In the genomic region with DNA sequence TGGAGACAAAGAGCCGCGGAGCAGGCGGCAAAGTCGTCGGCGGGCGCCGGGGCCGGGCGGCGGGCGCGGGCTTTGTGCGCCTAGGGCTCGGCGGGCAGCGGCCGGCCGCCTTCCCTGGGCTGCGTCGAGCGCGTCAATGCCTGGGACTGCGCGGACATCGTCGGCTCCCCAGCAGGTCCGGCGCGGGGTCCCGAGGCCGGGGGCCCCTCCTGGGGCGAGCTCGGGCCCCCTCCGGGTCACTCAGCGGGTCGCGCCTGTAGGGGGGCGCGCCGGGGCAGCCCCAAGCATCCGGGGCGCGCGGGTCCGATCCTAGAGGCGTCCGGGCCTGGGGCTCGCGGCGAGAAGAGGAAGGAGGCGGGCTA, we compare ENCODE assay signal across 1 cellular context.
TF ChIP-seq lines count a peak whose summit lies in the region.

No MANE protein-coding gene starts in this region.

TF ChIP-seq in K562, 482 proteins besides CTCF, POLR2A, EP300 and RAD21 (continued from another document):
- TF ChIP-seq, protein P1, sequence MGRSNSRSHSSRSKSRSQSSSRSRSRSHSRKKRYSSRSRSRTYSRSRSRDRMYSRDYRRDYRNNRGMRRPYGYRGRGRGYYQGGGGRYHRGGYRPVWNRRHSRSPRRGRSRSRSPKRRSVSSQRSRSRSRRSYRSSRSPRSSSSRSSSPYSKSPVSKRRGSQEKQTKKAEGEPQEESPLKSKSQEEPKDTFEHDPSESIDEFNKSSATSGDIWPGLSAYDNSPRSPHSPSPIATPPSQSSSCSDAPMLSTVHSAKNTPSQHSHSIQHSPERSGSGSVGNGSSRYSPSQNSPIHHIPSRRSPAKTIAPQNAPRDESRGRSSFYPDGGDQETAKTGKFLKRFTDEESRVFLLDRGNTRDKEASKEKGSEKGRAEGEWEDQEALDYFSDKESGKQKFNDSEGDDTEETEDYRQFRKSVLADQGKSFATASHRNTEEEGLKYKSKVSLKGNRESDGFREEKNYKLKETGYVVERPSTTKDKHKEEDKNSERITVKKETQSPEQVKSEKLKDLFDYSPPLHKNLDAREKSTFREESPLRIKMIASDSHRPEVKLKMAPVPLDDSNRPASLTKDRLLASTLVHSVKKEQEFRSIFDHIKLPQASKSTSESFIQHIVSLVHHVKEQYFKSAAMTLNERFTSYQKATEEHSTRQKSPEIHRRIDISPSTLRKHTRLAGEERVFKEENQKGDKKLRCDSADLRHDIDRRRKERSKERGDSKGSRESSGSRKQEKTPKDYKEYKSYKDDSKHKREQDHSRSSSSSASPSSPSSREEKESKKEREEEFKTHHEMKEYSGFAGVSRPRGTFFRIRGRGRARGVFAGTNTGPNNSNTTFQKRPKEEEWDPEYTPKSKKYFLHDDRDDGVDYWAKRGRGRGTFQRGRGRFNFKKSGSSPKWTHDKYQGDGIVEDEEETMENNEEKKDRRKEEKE (IDR thresholded peaks at IDR 0.05; ENCODE audit: borderline replicate concordance in 1 of 2, control insufficient read depth in 1 of 2, low read depth in 2 of 2, low read length in 1 of 2) = no peak
- TF ChIP-seq, protein P2, sequence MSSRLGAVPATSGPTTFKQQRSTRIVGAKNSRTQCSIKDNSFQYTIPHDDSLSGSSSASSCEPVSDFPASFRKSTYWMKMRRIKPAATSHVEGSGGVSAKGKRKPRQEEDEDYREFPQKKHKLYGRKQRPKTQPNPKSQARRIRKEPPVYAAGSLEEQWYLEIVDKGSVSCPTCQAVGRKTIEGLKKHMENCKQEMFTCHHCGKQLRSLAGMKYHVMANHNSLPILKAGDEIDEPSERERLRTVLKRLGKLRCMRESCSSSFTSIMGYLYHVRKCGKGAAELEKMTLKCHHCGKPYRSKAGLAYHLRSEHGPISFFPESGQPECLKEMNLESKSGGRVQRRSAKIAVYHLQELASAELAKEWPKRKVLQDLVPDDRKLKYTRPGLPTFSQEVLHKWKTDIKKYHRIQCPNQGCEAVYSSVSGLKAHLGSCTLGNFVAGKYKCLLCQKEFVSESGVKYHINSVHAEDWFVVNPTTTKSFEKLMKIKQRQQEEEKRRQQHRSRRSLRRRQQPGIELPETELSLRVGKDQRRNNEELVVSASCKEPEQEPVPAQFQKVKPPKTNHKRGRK (tag; IDR thresholded peaks at IDR 0.05) = no peak
- no peak for TF ChIP-seq MCM3 (IDR thresholded peaks at IDR 0.05)
- no peak for TF ChIP-seq ETV5 (CRISPR knock-in tag; IDR thresholded peaks at IDR 0.05; ENCODE audit: low read depth)
- TF ChIP-seq, protein P3, sequence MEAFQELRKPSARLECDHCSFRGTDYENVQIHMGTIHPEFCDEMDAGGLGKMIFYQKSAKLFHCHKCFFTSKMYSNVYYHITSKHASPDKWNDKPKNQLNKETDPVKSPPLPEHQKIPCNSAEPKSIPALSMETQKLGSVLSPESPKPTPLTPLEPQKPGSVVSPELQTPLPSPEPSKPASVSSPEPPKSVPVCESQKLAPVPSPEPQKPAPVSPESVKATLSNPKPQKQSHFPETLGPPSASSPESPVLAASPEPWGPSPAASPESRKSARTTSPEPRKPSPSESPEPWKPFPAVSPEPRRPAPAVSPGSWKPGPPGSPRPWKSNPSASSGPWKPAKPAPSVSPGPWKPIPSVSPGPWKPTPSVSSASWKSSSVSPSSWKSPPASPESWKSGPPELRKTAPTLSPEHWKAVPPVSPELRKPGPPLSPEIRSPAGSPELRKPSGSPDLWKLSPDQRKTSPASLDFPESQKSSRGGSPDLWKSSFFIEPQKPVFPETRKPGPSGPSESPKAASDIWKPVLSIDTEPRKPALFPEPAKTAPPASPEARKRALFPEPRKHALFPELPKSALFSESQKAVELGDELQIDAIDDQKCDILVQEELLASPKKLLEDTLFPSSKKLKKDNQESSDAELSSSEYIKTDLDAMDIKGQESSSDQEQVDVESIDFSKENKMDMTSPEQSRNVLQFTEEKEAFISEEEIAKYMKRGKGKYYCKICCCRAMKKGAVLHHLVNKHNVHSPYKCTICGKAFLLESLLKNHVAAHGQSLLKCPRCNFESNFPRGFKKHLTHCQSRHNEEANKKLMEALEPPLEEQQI (IDR thresholded peaks at IDR 0.05) = no peak
- TF ChIP-seq FOXK2 (conservative IDR thresholded peaks at IDR 0.05 in 1 of 2, IDR thresholded peaks at IDR 0.05 in 1 of 2; ENCODE audit: low read depth in 2 of 2) = no peak
- TF ChIP-seq, protein P4, sequence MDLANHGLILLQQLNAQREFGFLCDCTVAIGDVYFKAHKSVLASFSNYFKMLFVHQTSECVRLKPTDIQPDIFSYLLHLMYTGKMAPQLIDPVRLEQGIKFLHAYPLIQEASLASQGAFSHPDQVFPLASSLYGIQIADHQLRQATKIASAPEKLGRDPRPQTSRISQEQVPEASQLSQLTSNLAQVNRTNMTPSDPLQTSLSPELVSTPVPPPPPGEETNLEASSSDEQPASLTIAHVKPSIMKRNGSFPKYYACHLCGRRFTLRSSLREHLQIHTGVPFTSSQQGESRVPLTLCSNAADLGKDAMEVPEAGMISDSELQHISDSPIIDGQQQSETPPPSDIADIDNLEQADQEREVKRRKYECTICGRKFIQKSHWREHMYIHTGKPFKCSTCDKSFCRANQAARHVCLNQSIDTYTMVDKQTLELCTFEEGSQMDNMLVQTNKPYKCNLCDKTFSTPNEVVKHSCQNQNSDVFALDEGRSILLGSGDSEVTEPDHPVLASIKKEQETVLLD (IDR thresholded peaks at IDR 0.05) = no peak
TF ChIP-seq in K562: peak in this region for 10.
